1 cellular context compared by ENCODE assay signal in the genomic region with DNA sequence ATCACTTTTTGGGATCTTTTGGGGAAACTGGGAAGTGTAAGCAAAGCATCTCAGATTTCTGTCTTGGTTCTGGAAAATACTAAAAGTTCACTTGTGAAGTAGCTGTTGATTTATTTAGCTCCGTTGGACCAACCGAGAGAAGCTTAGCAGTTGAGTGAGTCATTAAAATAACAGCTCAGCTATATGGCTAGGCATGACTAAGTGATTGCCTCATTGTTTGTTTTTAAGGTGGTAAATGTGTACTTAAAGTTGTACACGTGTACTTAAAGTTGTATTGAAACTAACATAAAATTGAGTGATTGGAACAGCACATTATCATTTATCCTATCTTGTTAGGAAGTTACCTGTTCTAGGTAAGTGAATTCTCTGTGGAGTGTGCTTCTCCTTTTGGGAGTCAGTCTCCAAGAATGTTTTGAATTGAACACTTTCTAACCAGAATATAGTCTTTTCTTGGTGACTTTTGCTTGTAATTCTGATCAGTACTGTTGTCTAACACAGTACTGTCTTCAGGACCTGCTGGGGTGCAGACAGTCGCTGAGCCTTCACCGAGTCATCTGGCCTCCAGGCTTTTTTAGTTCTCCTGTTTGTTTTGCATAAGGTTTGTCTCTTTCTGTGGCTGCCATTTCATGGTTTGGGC.
TF ChIP-seq lines count a peak whose summit lies in the region.

No MANE protein-coding gene starts in this region.

TF ChIP-seq in K562, 482 proteins besides CTCF, POLR2A, EP300 and RAD21 (continued from another document):
- TF ChIP-seq FOS (IDR thresholded peaks at IDR 0.05; ENCODE audit: extremely low read depth, insufficient read length) (no peak), PCBP2 (IDR thresholded peaks at IDR 0.05; ENCODE audit: low read depth, low read length, poor library complexity, severe bottlenecking) (no peak), NFATC3 (IDR thresholded peaks at IDR 0.05) (no peak), ETV6 (IDR thresholded peaks at IDR 0.05; ENCODE audit: borderline replicate concordance in 1 of 2, low read depth in 2 of 2, low read length in 1 of 2) (no peak), ETV6 (CRISPR knock-in tag; IDR thresholded peaks at IDR 0.05; ENCODE audit: borderline replicate concordance) (no peak), YBX1 (IDR thresholded peaks at IDR 0.05) (no peak), ZBTB1 (CRISPR knock-in tag; IDR thresholded peaks at IDR 0.05; ENCODE audit: borderline replicate concordance, low read depth) (no peak), ZNF347 (CRISPR knock-in tag; IDR thresholded peaks at IDR 0.05; ENCODE audit: low read depth) (no peak), PYGO2 (tag; IDR thresholded peaks at IDR 0.05) (no peak), ZNF23 (CRISPR knock-in tag; IDR thresholded peaks at IDR 0.05) (no peak), MYC (IDR thresholded peaks at IDR 0.05; ENCODE audit: low read depth, low read length) (peak; percentile 53), MYC (CRISPR knock-in tag; IDR thresholded peaks at IDR 0.05; ENCODE audit: borderline replicate concordance, low read depth) (no peak), ZNF699 (CRISPR knock-in tag; IDR thresholded peaks at IDR 0.05; ENCODE audit: insufficient replicate concordance) (no peak), NR2F6 (CRISPR knock-in tag; IDR thresholded peaks at IDR 0.05) (no peak), SMARCE1 (IDR thresholded peaks at IDR 0.05) (peak; percentile 82), HEY1 (CRISPR knock-in tag; IDR thresholded peaks at IDR 0.05; ENCODE audit: borderline replicate concordance) (no peak), BRD4 (IDR thresholded peaks at IDR 0.05) (peak; percentile 84), NRF1 (conservative IDR thresholded peaks at IDR 0.05 in 1 of 2, IDR thresholded peaks at IDR 0.05 in 1 of 2) (no peak), CREM (IDR thresholded peaks at IDR 0.05; ENCODE audit: low read depth) (no peak), SMC3 (conservative IDR thresholded peaks at IDR 0.05; ENCODE audit: insufficient read depth, low read depth, low read length) (no peak), FOXA3 (CRISPR knock-in tag; conservative IDR thresholded peaks at IDR 0.05 in 1 of 2, IDR thresholded peaks at IDR 0.05 in 1 of 2) (peak; percentile 37 to 78; a peak in 2 of 4 replicates), SMARCA5 (IDR thresholded peaks at IDR 0.05) (no peak), JUNB (CRISPR knock-in tag; conservative IDR thresholded peaks at IDR 0.05) (0 out of 2 replicates have a peak, but pooled peaks have one; percentile 19), HNRNPL (IDR thresholded peaks at IDR 0.05; ENCODE audit: low read depth, low read length) (no peak)
- TF ChIP-seq, protein P1, sequence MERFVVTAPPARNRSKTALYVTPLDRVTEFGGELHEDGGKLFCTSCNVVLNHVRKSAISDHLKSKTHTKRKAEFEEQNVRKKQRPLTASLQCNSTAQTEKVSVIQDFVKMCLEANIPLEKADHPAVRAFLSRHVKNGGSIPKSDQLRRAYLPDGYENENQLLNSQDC (CRISPR knock-in tag; IDR thresholded peaks at IDR 0.05) = no peak
- TF ChIP-seq, protein P2, sequence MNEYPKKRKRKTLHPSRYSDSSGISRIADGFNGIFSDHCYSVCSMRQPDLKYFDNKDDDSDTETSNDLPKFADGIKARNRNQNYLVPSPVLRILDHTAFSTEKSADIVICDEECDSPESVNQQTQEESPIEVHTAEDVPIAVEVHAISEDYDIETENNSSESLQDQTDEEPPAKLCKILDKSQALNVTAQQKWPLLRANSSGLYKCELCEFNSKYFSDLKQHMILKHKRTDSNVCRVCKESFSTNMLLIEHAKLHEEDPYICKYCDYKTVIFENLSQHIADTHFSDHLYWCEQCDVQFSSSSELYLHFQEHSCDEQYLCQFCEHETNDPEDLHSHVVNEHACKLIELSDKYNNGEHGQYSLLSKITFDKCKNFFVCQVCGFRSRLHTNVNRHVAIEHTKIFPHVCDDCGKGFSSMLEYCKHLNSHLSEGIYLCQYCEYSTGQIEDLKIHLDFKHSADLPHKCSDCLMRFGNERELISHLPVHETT (CRISPR knock-in tag; conservative IDR thresholded peaks at IDR 0.05 in 1 of 2, IDR thresholded peaks at IDR 0.05 in 1 of 2) = no peak
